1 cellular context compared by ENCODE assay signal in genomic region chr19:2099054-2099501, GRCh38.
TF ChIP-seq lines count a peak whose summit lies in the region.

No MANE protein-coding gene starts in this region.

TF ChIP-seq in HepG2, 621 proteins besides CTCF, POLR2A, EP300 and RAD21:
- TF ChIP-seq GZF1 (CRISPR knock-in tag; IDR thresholded peaks at IDR 0.05) (no peak), AGO2 (optimal IDR thresholded peaks at IDR 0.05; ENCODE audit: low read depth, low read length) (peak; percentile 50), RBM22 (optimal IDR thresholded peaks at IDR 0.05; ENCODE audit: low read length) (peak; percentile 39), RNF2 (conservative IDR thresholded peaks at IDR 0.05; ENCODE audit: low read depth) (no peak)
